20 cellular contexts compared by ENCODE assay signal in genomic region chr4:165302658-165303057, GRCh38. TPM values are rescaled to one million over a fixed set of nuclear protein-coding genes. Genes with fewer than 3 reads are reported as not detected.
DNase-seq lines count a peak whose midpoint lies in the region; ATAC-seq and TF ChIP-seq lines count a peak whose summit lies in the region.
"Had no signal": no experiment of that assay in that cellular context is flagged by ENCODE, and none has a peak within 500 bp of the region (broad histone marks: within the 10 kb centered on the region; RNA-seq: fewer than 3 reads in every experiment).

No MANE protein-coding gene starts in this region.

- H3K27me3 Mint-ChIP-seq in activated naive CD8-positive, alpha-beta T cell treated with anti-CD3 and anti-CD28 coated beads, Interleukin-2, amount 10 ng/mL, durations not matched to agents 7 days and 5 days: no peaks in the 10 kb centered on the region
- H3K27me3 Mint-ChIP-seq in activated naive CD8-positive, alpha-beta T cell treated with anti-CD3 and anti-CD28 coated beads, Interleukin-2, amount 50 U/mL, for 24 hours: no peaks in the 10 kb centered on the region
- no peaks in the 10 kb centered on the region for H3K27me3 Mint-ChIP-seq in CD8-positive, alpha-beta T cell (ENCODE audit: low read depth)
- H3K27me3 Mint-ChIP-seq: CD8-positive, alpha-beta memory T cell had no signal

- peak overlapping the region; percentile 32 for H2AFZ ChIP-seq in ACC112 (ENCODE audit: low read length, unreplicated experiment)
- H2AFZ ChIP-seq: GM23338 had no signal

- POLR2A ChIA-PET in activated naive CD8-positive, alpha-beta T cell treated with anti-CD3 and anti-CD28 coated beads, Interleukin-2, amount 10 ng/mL, durations not matched to agents 7 days and 5 days (lab: Charles Lee): no interaction called here
- POLR2A ChIA-PET in CD8-positive, alpha-beta T cell (lab: Charles Lee): no interaction called here

- ATAC-seq in activated naive CD8-positive, alpha-beta T cell treated with anti-CD3 and anti-CD28 coated beads, Interleukin-2, amount 10 ng/mL, durations not matched to agents 7 days and 5 days (ENCODE audit: low read depth): no peak
- ATAC-seq in activated naive CD8-positive, alpha-beta T cell treated with anti-CD3 and anti-CD28 coated beads, Interleukin-2, amount 50 U/mL, for 24 hours: no peak
- no peak for ATAC-seq in CD8-positive, alpha-beta T cell
- ATAC-seq in left lobe of liver (peak; percentile 41), SK-N-SH treated with all-trans-retinoic acid at 6 μM for 48 hours (no peak)
- ATAC-seq: GM23338 had no signal

- H3K4me1 ChIP-seq in ACC112 (ENCODE audit: control insufficient read depth, insufficient read depth, low read length, unreplicated experiment) (peaks cover 12% of the 10 kb centered on the region), vagina (no peaks in the 10 kb centered on the region)
- peaks cover 11% of the 10 kb centered on the region for H3K4me1 ChIP-seq in CD8-positive, alpha-beta T cell (ENCODE audit: insufficient read depth, low read length)

- no peaks in the 10 kb centered on the region for H3K9me3 Mint-ChIP-seq in activated naive CD8-positive, alpha-beta T cell treated with anti-CD3 and anti-CD28 coated beads, Interleukin-2, amount 10 ng/mL, durations not matched to agents 7 days and 5 days
- H3K9me3 Mint-ChIP-seq in activated naive CD8-positive, alpha-beta T cell treated with anti-CD3 and anti-CD28 coated beads, Interleukin-2, amount 50 U/mL, for 24 hours: no peaks in the 10 kb centered on the region
- H3K9me3 Mint-ChIP-seq in CD8-positive, alpha-beta T cell: no peaks in the 10 kb centered on the region
- H3K9me3 Mint-ChIP-seq: CD14-positive monocyte; CD8-positive, alpha-beta memory T cell; GM23338 had no signal

- H3K4me3 Mint-ChIP-seq in activated naive CD8-positive, alpha-beta T cell treated with anti-CD3 and anti-CD28 coated beads, Interleukin-2, amount 10 ng/mL, durations not matched to agents 7 days and 5 days: peak overlapping the region; percentile 29
- H3K4me3 Mint-ChIP-seq in activated naive CD8-positive, alpha-beta T cell treated with anti-CD3 and anti-CD28 coated beads, Interleukin-2, amount 50 U/mL, for 24 hours: no peak overlapping the region
- H3K4me3 Mint-ChIP-seq in CD8-positive, alpha-beta T cell: no peak overlapping the region
- H3K4me3 Mint-ChIP-seq: GM23338 had no signal

- no peak for TF ChIP-seq CTCF in CD8-positive, alpha-beta T cell (IDR thresholded peaks at IDR 0.05)
- TF ChIP-seq CTCF in vagina (IDR thresholded peaks at IDR 0.05): no peak

- intact Hi-C loops in CD8-positive, alpha-beta T cell (cut with DNase I, micrococcal nuclease): loop anchor here in 1 of 2 experiments (5.0 kb wide), 1 partner anchor 35 kb away; no protein-coding TSS in a partner anchor
- intact Hi-C loops in vagina (cut with DNase I): no loop called here

- no peaks in the 10 kb centered on the region for H3K79me2 ChIP-seq in ACC112 (ENCODE audit: control insufficient read depth, insufficient read depth, low read length, unreplicated experiment)

- H3K9me3 ChIP-seq in CD8-positive, alpha-beta T cell (ENCODE audit: low read length): no peaks in the 10 kb centered on the region
- no peaks in the 10 kb centered on the region for H3K9me3 ChIP-seq in vagina
- H3K9me3 ChIP-seq: A549, BLaER1 had no signal

- H3K4me1 Mint-ChIP-seq in activated naive CD8-positive, alpha-beta T cell treated with anti-CD3 and anti-CD28 coated beads, Interleukin-2, amount 10 ng/mL, durations not matched to agents 7 days and 5 days: peaks cover 16% of the 10 kb centered on the region
- peaks cover 18% of the 10 kb centered on the region for H3K4me1 Mint-ChIP-seq in activated naive CD8-positive, alpha-beta T cell treated with anti-CD3 and anti-CD28 coated beads, Interleukin-2, amount 50 U/mL, for 24 hours
- H3K4me1 Mint-ChIP-seq in CD8-positive, alpha-beta T cell (ENCODE audit: low read depth): peaks cover 18% of the 10 kb centered on the region
- H3K4me1 Mint-ChIP-seq: GM23338 had no signal

- no peak overlapping the region for H3K4me3 ChIP-seq in ACC112 (ENCODE audit: low read depth, low read length)
- H3K4me3 ChIP-seq in CD8-positive, alpha-beta T cell (ENCODE audit: low read depth, low read length): no peak overlapping the region
- H3K4me3 ChIP-seq in vagina: no peak overlapping the region
- H3K4me3 ChIP-seq: A549, BLaER1, GM23338, K562 had no signal

- H3K36me3 ChIP-seq in ACC112 (ENCODE audit: insufficient read depth, low read length): no peaks in the 10 kb centered on the region
- peaks cover under 1% of the 10 kb centered on the region for H3K36me3 ChIP-seq in CD8-positive, alpha-beta T cell (ENCODE audit: insufficient read depth, low read length)
- peaks cover 0 to 10% of the 10 kb centered on the region in 2 donors for H3K36me3 ChIP-seq in vagina

- H3K36me3 Mint-ChIP-seq in activated naive CD8-positive, alpha-beta T cell treated with anti-CD3 and anti-CD28 coated beads, Interleukin-2, amount 10 ng/mL, durations not matched to agents 7 days and 5 days: peaks cover 32% of the 10 kb centered on the region
- H3K36me3 Mint-ChIP-seq in activated naive CD8-positive, alpha-beta T cell treated with anti-CD3 and anti-CD28 coated beads, Interleukin-2, amount 50 U/mL, for 24 hours (ENCODE audit: low read depth): peaks cover 24% of the 10 kb centered on the region
- H3K36me3 Mint-ChIP-seq in CD8-positive, alpha-beta T cell: peaks cover 42% of the 10 kb centered on the region

- H3K27ac ChIP-seq in ACC112 (ENCODE audit: low read depth, low read length) (no peak overlapping the region), vagina (no peak overlapping the region)
- H3K27ac ChIP-seq in CD8-positive, alpha-beta T cell (ENCODE audit: low read depth, low read length): no peak overlapping the region
- H3K27ac ChIP-seq: BLaER1, HL-60 had no signal

- DNase-seq in activated naive CD8-positive, alpha-beta T cell treated with anti-CD3 and anti-CD28 coated beads, Interleukin-2, amount 10 ng/mL, durations not matched to agents 7 days and 5 days: no peak
- no peak for DNase-seq in activated naive CD8-positive, alpha-beta T cell treated with anti-CD3 and anti-CD28 coated beads, Interleukin-2, amount 50 U/mL, for 24 hours
- no peak for DNase-seq in CD8-positive, alpha-beta T cell
- DNase-seq in left lobe of liver (ENCODE audit: low spot score) (no peak), vagina (ENCODE audit: extremely low spot score in 2 of 2) (no peak), Kasumi-1 (lab: John Stamatoyannopoulos, UW) (no peak)
- DNase-seq: COR-L47, DMS 273 treated with DMSO at 0.1 percent for 48 hours, DMS53, HCEC 1CT, IMR-90 had no signal

- H3K27me3 ChIP-seq in ACC112 (ENCODE audit: insufficient read depth, low read length) (no peaks in the 10 kb centered on the region), vagina (no peaks in the 10 kb centered on the region)
- no peaks in the 10 kb centered on the region for H3K27me3 ChIP-seq in CD8-positive, alpha-beta T cell (ENCODE audit: insufficient read depth, low read length)
- H3K27me3 ChIP-seq: BLaER1 had no signal

- no peak overlapping the region for H3K27ac Mint-ChIP-seq in activated naive CD8-positive, alpha-beta T cell treated with anti-CD3 and anti-CD28 coated beads, Interleukin-2, amount 10 ng/mL, durations not matched to agents 7 days and 5 days
- H3K27ac Mint-ChIP-seq in activated naive CD8-positive, alpha-beta T cell treated with anti-CD3 and anti-CD28 coated beads, Interleukin-2, amount 50 U/mL, for 24 hours: no peak overlapping the region
- H3K27ac Mint-ChIP-seq in CD8-positive, alpha-beta T cell: peak overlapping the region; percentile 52
- H3K27ac Mint-ChIP-seq: GM23338 had no signal

- CTCF ChIA-PET in CD8-positive, alpha-beta T cell (lab: Charles Lee): no interaction called here

- no peak for TF ChIP-seq POLR2A in vagina (IDR thresholded peaks at IDR 0.05)

TF ChIP-seq in SK-N-SH treated with all-trans-retinoic acid at 6 μM for 48 hours, 23 proteins besides CTCF, POLR2A, EP300 and RAD21:
- TF ChIP-seq ZNF8 (CRISPR knock-in tag; IDR thresholded peaks at IDR 0.05) (no peak), GLIS3 (CRISPR knock-in tag; IDR thresholded peaks at IDR 0.05) (no peak), ISL1 (CRISPR knock-in tag; IDR thresholded peaks at IDR 0.05) (no peak), ZNF70 (CRISPR knock-in tag; IDR thresholded peaks at IDR 0.05) (no peak)
TF ChIP-seq in SK-N-SH treated with all-trans-retinoic acid at 6 μM for 48 hours: peak in this region for 0.

RNA-seq across cellular contexts. Expression of gene MSMO1, which starts 24.8 kb away (rescaled TPM):
- total RNA-seq in activated naive CD8-positive, alpha-beta T cell treated with anti-CD3 and anti-CD28 coated beads, Interleukin-2, amount 10 ng/mL, durations not matched to agents 7 days and 5 days: 10 to 100 TPM; 42.3 to 47.4 TPM
- total RNA-seq in CD8-positive, alpha-beta T cell: 10 to 100 TPM; 18.6 to 19.2 TPM
- total RNA-seq in left lobe of liver (93.5 TPM), vagina (43.5 TPM)
